21 cellular contexts compared by ENCODE assay signal in the genomic region with DNA sequence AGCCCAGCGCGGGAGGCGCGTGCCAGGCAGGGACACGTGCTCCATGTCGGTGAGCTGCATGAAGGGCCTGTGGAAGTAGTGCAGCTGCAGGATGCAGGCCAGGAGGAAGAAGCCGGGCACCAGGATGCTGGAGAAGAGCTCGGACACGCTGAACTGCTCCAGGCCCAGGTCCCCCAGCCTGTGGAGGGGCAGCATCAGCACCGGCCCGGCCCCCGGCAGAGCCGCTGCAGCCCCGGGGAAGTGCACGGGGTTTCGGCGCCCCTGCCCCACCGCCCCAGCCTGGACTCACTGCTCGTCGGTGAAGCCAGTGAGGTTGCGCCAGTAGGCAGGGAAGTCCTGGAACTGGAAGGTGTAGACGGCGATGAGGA. TPM values are rescaled to one million over a fixed set of nuclear protein-coding genes. Genes with fewer than 3 reads are reported as not detected.
DNase-seq lines count a peak whose midpoint lies in the region; ATAC-seq and TF ChIP-seq lines count a peak whose summit lies in the region.
"Had no signal": no experiment of that assay in that cellular context is flagged by ENCODE, and none has a peak within 500 bp of the region (broad histone marks: within the 10 kb centered on the region; RNA-seq: fewer than 3 reads in every experiment).

No MANE protein-coding gene starts in this region.

- CTCF ChIA-PET in HCT116 (lab: Charles Lee) (no interaction called here), mammary epithelial cell (lab: Charles Lee; ENCODE audit: low non-redundant PET) (no interaction called here)

- no peaks in the 10 kb centered on the region for H3K27me3 ChIP-seq in HCT116 (ENCODE audit: insufficient read depth, low read length)
- H3K27me3 ChIP-seq in mammary epithelial cell (ENCODE audit: insufficient read depth, low read length) = no peaks in the 10 kb centered on the region
- H3K27me3 ChIP-seq in stomach = no peaks in the 10 kb centered on the region
- H3K27me3 ChIP-seq in endodermal cell (ENCODE audit: control insufficient read depth, insufficient read depth, low read length, poor library complexity, severe bottlenecking) = no peaks in the 10 kb centered on the region
- H3K27me3 ChIP-seq: Peyer's patch, SJSA1 had no signal

- WGBS in mammary epithelial cell (ENCODE audit: low coverage, missing lambda C conversion rate) = 98% methylated on average over 9 of the region's 23 CpGs
- WGBS in stomach, 5 donors = 90 to 98% (median 93%) methylated on average over 8 to 23 of the region's 23 CpGs
- WGBS in endodermal cell (ENCODE audit: insufficient coverage in 1 of 2, insufficient read length in 1 of 2), 2 experiments = 95 to 98% methylated on average over 19 to 23 of the region's 23 CpGs

- H4K20me1 ChIP-seq in HCT116 (ENCODE audit: insufficient read depth) = no peaks in the 10 kb centered on the region
- peaks cover 10% of the 10 kb centered on the region for H4K20me1 ChIP-seq in mammary epithelial cell (ENCODE audit: insufficient read depth, low read length)

- H3K27ac Mint-ChIP-seq in endodermal cell = no peak overlapping the region
- H3K27ac Mint-ChIP-seq: CD8-positive, alpha-beta T cell; HFFc6 had no signal

- H3K9me3 ChIP-seq in HCT116 (ENCODE audit: control insufficient read depth in 1 of 2, insufficient read depth in 1 of 2, low read depth in 1 of 2, low read length in 2 of 2) (no peaks in the 10 kb centered on the region), mammary epithelial cell (replicated peaks; ENCODE audit: insufficient read depth, low read length) (no peaks in the 10 kb centered on the region), stomach (no peaks in the 10 kb centered on the region), endodermal cell (ENCODE audit: control insufficient read depth, low read length) (no peaks in the 10 kb centered on the region)
- H3K9me3 ChIP-seq: Peyer's patch, SJSA1 had no signal

- H3K4me1 ChIP-seq in HCT116 (ENCODE audit: control insufficient read depth in 1 of 2, insufficient read depth in 2 of 2, low read length in 2 of 2) = peaks cover 0 to 5% of the 10 kb centered on the region in 2 experiments; a peak in 1 of 4 replicates
- H3K4me1 ChIP-seq in mammary epithelial cell (ENCODE audit: insufficient read depth, low read length) = peaks cover 3% of the 10 kb centered on the region
- H3K4me1 ChIP-seq in stomach = peaks cover 0 to 11% (median 9%) of the 10 kb centered on the region in 4 donors
- H3K4me1 ChIP-seq in endodermal cell (ENCODE audit: control insufficient read depth, insufficient read depth, low read length) = no peaks in the 10 kb centered on the region

- no peak for TF ChIP-seq CTCF in HCT116 (IDR thresholded peaks at IDR 0.05 in 2 of 3, conservative IDR thresholded peaks at IDR 0.05 in 1 of 3; ENCODE audit: borderline replicate concordance in 1 of 3, insufficient read depth in 1 of 3, low read depth in 2 of 3, low read length in 2 of 3)
- TF ChIP-seq CTCF in mammary epithelial cell (conservative IDR thresholded peaks at IDR 0.05 in 1 of 2, IDR thresholded peaks at IDR 0.05 in 1 of 2; ENCODE audit: extremely low read depth in 1 of 2, insufficient read depth in 1 of 2, low read depth in 1 of 2, low read length in 2 of 2) = no peak
- no peak for TF ChIP-seq CTCF in stomach (IDR thresholded peaks at IDR 0.05)
- TF ChIP-seq CTCF in endodermal cell (conservative IDR thresholded peaks at IDR 0.05) = no peak

- no peaks in the 10 kb centered on the region for H3K4me1 Mint-ChIP-seq in endodermal cell

- H3K9ac ChIP-seq in HCT116 (ENCODE audit: low read length) = no peak overlapping the region
- H3K9ac ChIP-seq in mammary epithelial cell (ENCODE audit: insufficient read depth, low read length) = no peak overlapping the region
- H3K9ac ChIP-seq in endodermal cell (ENCODE audit: extremely low read depth, low read length, poor library complexity, severe bottlenecking) = no peak overlapping the region

- H3K27me3 Mint-ChIP-seq in endodermal cell (ENCODE audit: insufficient read depth) = no peaks in the 10 kb centered on the region

- no peak overlapping the region for H3K4me2 ChIP-seq in HCT116 (ENCODE audit: low read length)
- no peak overlapping the region for H3K4me2 ChIP-seq in mammary epithelial cell (ENCODE audit: insufficient read depth, low read depth, low read length)

- TF ChIP-seq RAD21 in HCT116 (IDR thresholded peaks at IDR 0.05; ENCODE audit: low read depth) = no peak

- peaks cover 21% of the 10 kb centered on the region; the same call in 1 of the 2 replicates for H3K79me2 ChIP-seq in HCT116 (ENCODE audit: insufficient read depth, low read length)
- H3K79me2 ChIP-seq in mammary epithelial cell (ENCODE audit: insufficient read depth, low read length) = peaks cover 28% of the 10 kb centered on the region

- POLR2A ChIA-PET in HCT116 (lab: Charles Lee) = no interaction called here

- peak overlapping the region; percentile 14; the same call in 1 of the 2 replicates for H3K27ac ChIP-seq in HCT116 (ENCODE audit: low read depth, low read length)
- H3K27ac ChIP-seq in mammary epithelial cell (ENCODE audit: insufficient read depth, low read depth, low read length) = no peak overlapping the region
- H3K27ac ChIP-seq in stomach = no peak overlapping the region
- H3K27ac ChIP-seq in endodermal cell (ENCODE audit: low read depth, low read length) = no peak overlapping the region
- H3K27ac ChIP-seq: HL-60, Peyer's patch, SJSA1 had no signal

- TF ChIP-seq EP300 in stomach (IDR thresholded peaks at IDR 0.05) = no peak

- RAD21 ChIA-PET in HCT116 (lab: Charles Lee; ENCODE audit: low non-redundant PET in 1 of 2, low total read pairs in 2 of 2, uncharacterized antibody in 2 of 2, unreplicated experiment in 2 of 2) = no interaction called here

- H3K36me3 Mint-ChIP-seq in endodermal cell (ENCODE audit: low read depth) = peaks cover 14% of the 10 kb centered on the region

- H3K4me3 Mint-ChIP-seq in endodermal cell = no peak overlapping the region
- H3K4me3 Mint-ChIP-seq: CD8-positive, alpha-beta T cell; HFFc6 had no signal

- H3K4me3 ChIP-seq in HCT116 (replicated peaks in 1 of 2; ENCODE audit: low read depth in 1 of 2, low read length in 2 of 2) = no peak overlapping the region
- no peak overlapping the region for H3K4me3 ChIP-seq in mammary epithelial cell (replicated peaks in 1 of 3; ENCODE audit: insufficient read depth in 1 of 3, low read depth in 2 of 3, low read length in 3 of 3)
- no peak overlapping the region for H3K4me3 ChIP-seq in stomach
- H3K4me3 ChIP-seq in endodermal cell (ENCODE audit: low read length) = no peak overlapping the region
- H3K4me3 ChIP-seq: Peyer's patch, SJSA1 had no signal

- H3K9me2 ChIP-seq in HCT116 (ENCODE audit: insufficient read depth) = no peaks in the 10 kb centered on the region

- no peak for ATAC-seq in HCT116
- ATAC-seq: CD8-positive, alpha-beta T cell had no signal

- in situ Hi-C loops in mammary epithelial cell (cut with MboI; ENCODE audit: low sequenced_read_pairs in 2 of 2) = loop anchor here in 1 of 2 donors (10.0 kb wide), 1 partner anchor 430 kb away; no protein-coding TSS in a partner anchor

- BruUV-seq in HCT116 (replicated peaks; lab: Mats Ljungman, UMichigan) = no TSS peak
- TSS peak; percentile 37 for BruUV-seq in mammary epithelial cell (replicated peaks; lab: Mats Ljungman, UMichigan)

- H2AFZ ChIP-seq in HCT116 (ENCODE audit: low read depth, low read length, poor library complexity, severe bottlenecking) = no peak overlapping the region
- no peak overlapping the region for H2AFZ ChIP-seq in mammary epithelial cell (ENCODE audit: low read depth, low read length)

- DNase-seq in DMS53 (lab: John Stamatoyannopoulos, UW) = peak; percentile 24
- DNase-seq in DMS53 treated with DMSO at 0.1 percent for 48 hours (lab: John Stamatoyannopoulos, UW; ENCODE audit: unreplicated experiment) = no peak
- no peak for DNase-seq in HCT116 (ENCODE audit: low read depth, low spot score)
- no peak for DNase-seq in mammary epithelial cell
- no peak for DNase-seq in stomach
- no peak for DNase-seq in endodermal cell
- DNase-seq: 8988T; AML-193; C1 segment of cervical spinal cord; CD8-positive, alpha-beta T cell; DMS79 treated with DMSO at 0.1 percent for 48 hours; H7; HFFc6; MV-4-11; NCI-H1105 treated with DMSO at 0.1 percent for 48 hours; NCI-H2029 treated with DMSO at 0.1 percent for 48 hours; Peyer's patch; T-helper 1 cell had no signal

- H3K36me3 ChIP-seq in HCT116 (ENCODE audit: control insufficient read depth in 1 of 2, insufficient read depth in 2 of 2, low read length in 2 of 2) (peaks cover 25 to 56% of the 10 kb centered on the region in 2 experiments; a peak in 3 of 4 replicates), mammary epithelial cell (ENCODE audit: insufficient read depth, low read length) (peaks cover 5% of the 10 kb centered on the region), stomach (peaks cover 56 to 92% (median 86%) of the 10 kb centered on the region in 4 donors), endodermal cell (ENCODE audit: control insufficient read depth, insufficient read depth, low read length) (peaks cover 14% of the 10 kb centered on the region)

- intact Hi-C loops in HCT116 (cut with micrococcal nuclease) = no loop called here
- intact Hi-C loops in mammary epithelial cell (cut with micrococcal nuclease) = no loop called here
- intact Hi-C loops in stomach (cut with DNase I; ENCODE audit: low total_unique reads) = loop anchor here (10.0 kb wide), 2 partner anchors 440 to 480 kb away; a partner anchor contains a TSS

- dilution Hi-C loops in mammary epithelial cell (cut with HindIII; ENCODE audit: low sequenced_read_pairs) = no loop called here

- no peak for TF ChIP-seq POLR2A in HCT116 (IDR thresholded peaks at IDR 0.05; ENCODE audit: borderline replicate concordance, extremely low read depth, insufficient read depth, insufficient read length)
- no peak for TF ChIP-seq POLR2A in stomach (IDR thresholded peaks at IDR 0.05)

- H3K9me3 Mint-ChIP-seq in endodermal cell = no peaks in the 10 kb centered on the region
- H3K9me3 Mint-ChIP-seq: CD8-positive, alpha-beta T cell; HFFc6 had no signal

RNA-seq across cellular contexts. Expression of a gene that starts 28.0 kb away (rescaled TPM):
- 71.3 TPM for total RNA-seq in HCT116 (2021; ENCODE audit: unreplicated experiment)
- 40.4 and 63.0 TPM in 2 replicates for polyA plus RNA-seq in HCT116 (2012)
- 10 to 100 TPM; 13.2 to 26.5 TPM for total RNA-seq in mammary epithelial cell
- 12.8 TPM for polyA plus RNA-seq in mammary epithelial cell
- polyA minus RNA-seq in mammary epithelial cell = 12.3 TPM
- 10 to 100 TPM in 3 of 5 donors, 1 to 10 TPM in 2; 1.8 to 53.3 (median 11.2) TPM for total RNA-seq in stomach
- 10 to 100 TPM; 13.4 to 21.6 (median 16.1) TPM for polyA plus RNA-seq in stomach
- 10 to 100 TPM; 16.7 to 24.3 TPM for total RNA-seq in endodermal cell
- 20.6 TPM for polyA plus RNA-seq in endodermal cell (2013, experiment 1 of 2)
- polyA plus RNA-seq in endodermal cell (2013, experiment 2 of 2) = 14.3 TPM

RNA-seq across cellular contexts. Expression of a gene that starts 28.1 kb away (rescaled TPM):
- total RNA-seq in HCT116 (2021; ENCODE audit: unreplicated experiment) (39.4 TPM), mammary epithelial cell (10 to 100 TPM in 1 of 2 donors, 1 to 10 TPM in 1; 9.8 to 11.2 TPM), stomach (10 to 100 TPM in 4 of 5 donors, 1 to 10 TPM in 1; 8.8 to 31.9 (median 14.6) TPM), endodermal cell (10 to 100 TPM; 24.2 to 27.2 TPM)
- polyA plus RNA-seq in HCT116 (2012) = 21.5 and 22.1 TPM in 2 replicates
- polyA plus RNA-seq in mammary epithelial cell (5.1 TPM), stomach (10 to 100 TPM; 11.5 to 20.6 (median 13.1) TPM)
- 1.7 TPM for polyA minus RNA-seq in mammary epithelial cell
- 37.1 TPM for polyA plus RNA-seq in endodermal cell (2013, experiment 1 of 2)
- 29.8 TPM for polyA plus RNA-seq in endodermal cell (2013, experiment 2 of 2)

RNA-seq across cellular contexts. Expression of a gene that starts 48.0 kb away (rescaled TPM):
- 2.2 TPM for total RNA-seq in HCT116 (2021; ENCODE audit: unreplicated experiment)
- polyA plus RNA-seq in HCT116 (2012) = 1.8 and 2.3 TPM in 2 replicates
- not detected for total RNA-seq in mammary epithelial cell
- polyA plus RNA-seq in mammary epithelial cell = 0.07 TPM
- not detected for polyA minus RNA-seq in mammary epithelial cell
- 1 to 10 TPM in 1 of 5 donors, under 1 TPM in 1, not detected in 3; 0.55 to 2.6 TPM for total RNA-seq in stomach
- 1 to 10 TPM; 1.0 to 4.2 (median 1.5) TPM for polyA plus RNA-seq in stomach
- total RNA-seq in endodermal cell = 1 to 10 TPM in 1 of 2 donors, under 1 TPM in 1; 0.77 to 2.1 TPM
- 0.75 TPM for polyA plus RNA-seq in endodermal cell (2013, experiment 1 of 2)
- polyA plus RNA-seq in endodermal cell (2013, experiment 2 of 2) = 0.46 TPM
- total RNA-seq: HFFc6, NCI-H460 had no signal

RNA-seq across cellular contexts. Expression of a gene that starts 50.7 kb away (rescaled TPM):
- total RNA-seq in HCT116 (2021; ENCODE audit: unreplicated experiment) (224 TPM), mammary epithelial cell (100 to 1,000 TPM; 165 to 215 TPM), stomach (100 to 1,000 TPM in 4 of 5 donors, 10 to 100 TPM in 1; 81.7 to 171 (median 128) TPM), endodermal cell (10 to 100 TPM; 84.1 to 97.0 TPM)
- polyA plus RNA-seq in HCT116 (2012) = 198 and 280 TPM in 2 replicates
- polyA plus RNA-seq in mammary epithelial cell (144 TPM), stomach (100 to 1,000 TPM in 1 of 3 donors, 10 to 100 TPM in 2; 43.7 to 153 (median 49.1) TPM)
- 339 TPM for polyA minus RNA-seq in mammary epithelial cell
- polyA plus RNA-seq in endodermal cell (2013, experiment 1 of 2) = 26.7 TPM
- polyA plus RNA-seq in endodermal cell (2013, experiment 2 of 2) = 28.6 TPM
